Comparison of ENCODE assay signal across 9 cellular contexts in genomic region chr10:33337335-33337854, GRCh38. TPM values are rescaled to one million over a fixed set of nuclear protein-coding genes. Genes with fewer than 3 reads are reported as not detected.
DNase-seq lines count a peak whose midpoint lies in the region; ATAC-seq, FAIRE-seq and TF ChIP-seq lines count a peak whose summit lies in the region.
"Had no signal": no experiment of that assay in that cellular context is flagged by ENCODE, and none has a peak within 500 bp of the region (broad histone marks: within the 10 kb centered on the region; RNA-seq: fewer than 3 reads in every experiment).

No MANE protein-coding gene starts in this region.

- H3K4me3 ChIP-seq in body of pancreas, result no peak overlapping the region
- H3K4me3 ChIP-seq in kidney (ENCODE audit: low read length in 2 of 2), result peak overlapping the region; percentile 67 to 77
- peak overlapping the region in 2 of 3 donors; percentile 59 to 74 for H3K4me3 ChIP-seq in thyroid gland (replicated peaks in 1 of 3)

- intact Hi-C loops in body of pancreas (cut with DNase I) (no loop called here), kidney (cut with DNase I) (loop anchor here (10.0 kb wide), 1 partner anchor 1297 kb away; no protein-coding TSS in a partner anchor), thyroid gland (cut with DNase I) (loop anchor here (10.0 kb wide), 1 partner anchor 143 kb away; no protein-coding TSS in a partner anchor)

- WGBS in body of pancreas, 2 donors, result 35 to 41% methylated on average over 8 of the region's 8 CpGs
- 5 to 20% methylated on average over 8 of the region's 8 CpGs for WGBS in thyroid gland, 2 donors

- ATAC-seq in body of pancreas (no peak), HG02970 (IDR thresholded peaks at IDR 0.05; ENCODE audit: low FRiP score, unreplicated experiment) (no peak)

- no peak for FAIRE-seq in kidney (lab: Jason Lieb, UNC)

- peak overlapping the region; percentile 82 to 95 (median 88) for H3K27ac ChIP-seq in body of pancreas
- peak overlapping the region; percentile 89 to 97 for H3K27ac ChIP-seq in kidney (ENCODE audit: low read depth in 2 of 2, low read length in 2 of 2)
- peak overlapping the region; percentile 80 to 95 (median 94) for H3K27ac ChIP-seq in thyroid gland

- H3K9me3 ChIP-seq in body of pancreas (no peaks in the 10 kb centered on the region), kidney (ENCODE audit: control insufficient read depth in 1 of 2, low read length in 2 of 2) (no peaks in the 10 kb centered on the region), thyroid gland (no peaks in the 10 kb centered on the region)

- H3K9ac ChIP-seq in kidney (ENCODE audit: low read length in 2 of 2), result peak overlapping the region in 1 of 2 donors; percentile 17

- DNase-seq in NCI-H526 (lab: John Stamatoyannopoulos, UW) (peak; percentile 33 to 63), NCI-H526 treated with DMSO at 0.1 percent for 48 hours (lab: John Stamatoyannopoulos, UW) (no peak), body of pancreas (peak; percentile 22 to 52 (median 31)), kidney (peak; percentile 73), thyroid gland (peak; percentile 47 to 53), GM19238 (ENCODE audit: insufficient read length, low spot score) (no peak)
- no peak for DNase-seq in stimulated activated CD4-positive, alpha-beta T cell treated with anti-CD3 and anti-CD28 coated beads, Interleukin-12 subunit alpha, Interleukin-12 subunit beta, amount 100 ng/mL, for 4 hours
- DNase-seq: DND-41 had no signal

- TF ChIP-seq CTCF in body of pancreas (IDR thresholded peaks at IDR 0.05) (peak in 3 of 7 experiments; percentile 16 to 29 (median 20)), kidney (IDR thresholded peaks at IDR 0.05; ENCODE audit: borderline replicate concordance, extremely low read depth, insufficient read depth) (no peak), thyroid gland (IDR thresholded peaks at IDR 0.05) (peak in 2 of 6 experiments; percentile 9 to 18)

- H3K27me3 ChIP-seq in body of pancreas, result no peaks in the 10 kb centered on the region
- no peaks in the 10 kb centered on the region for H3K27me3 ChIP-seq in thyroid gland

- peak in 2 of 3 donors; percentile 31 to 35 for TF ChIP-seq POLR2A in body of pancreas (IDR thresholded peaks at IDR 0.05)
- TF ChIP-seq POLR2A in thyroid gland (IDR thresholded peaks at IDR 0.05), result no peak

- peaks cover 34% of the 10 kb centered on the region for H3K4me1 ChIP-seq in body of pancreas
- H3K4me1 ChIP-seq in kidney (ENCODE audit: control insufficient read depth in 1 of 2, insufficient read depth in 1 of 2, low read depth in 1 of 2, low read length in 2 of 2), result peaks cover 2 to 8% of the 10 kb centered on the region in 2 donors
- H3K4me1 ChIP-seq in thyroid gland, result peaks cover 32 to 33% of the 10 kb centered on the region in 2 donors

- H3K36me3 ChIP-seq in body of pancreas (replicated peaks in 1 of 2; ENCODE audit: insufficient read depth in 1 of 2, low read depth in 2 of 2) (no peaks in the 10 kb centered on the region), kidney (ENCODE audit: control insufficient read depth in 1 of 2, insufficient read depth in 2 of 2, low read length in 2 of 2) (no peaks in the 10 kb centered on the region), thyroid gland (no peaks in the 10 kb centered on the region)

RNA-seq across cellular contexts. Expression of gene NRP1, which starts 2.9 kb away (rescaled TPM):
- total RNA-seq in body of pancreas (10 to 100 TPM; 37.6 to 62.6 TPM), kidney (243 TPM), thyroid gland (100 to 1,000 TPM in 1 of 4 donors, 10 to 100 TPM in 3; 40.4 to 123 (median 58.3) TPM)
- 40.5 TPM for polyA plus RNA-seq in kidney (ENCODE audit: insufficient read depth, low read depth, low replicate concordance)

Comparison
In these comparisons a context has a peak if more than half of its experiments do, and no peak if none do; other contexts are left out.
1. DNase-seq: peak in NCI-H526 (2 of 2), body of pancreas (4 of 4), kidney (single experiment) and thyroid gland (2 of 2); none in NCI-H526 treated with DMSO at 0.1 percent for 48 hours (single experiment), GM19238 (single experiment) and stimulated activated CD4-positive, alpha-beta T cell treated with anti-CD3 and anti-CD28 coated beads, Interleukin-12 subunit alpha, Interleukin-12 subunit beta, amount 100 ng/mL, for 4 hours (single experiment).
2. H3K4me3 ChIP-seq: peak in kidney (2 of 2) and thyroid gland (2 of 3); none in body of pancreas (0 of 2).
3. POLR2A ChIP-seq: peak in body of pancreas (2 of 3); none in thyroid gland (0 of 2).
4. Peak in every context shown above with its lines, with median percentiles within 50 percentile points of each other: H3K27ac ChIP-seq.